In genomic region chr13:46382224-46382623, GRCh38 we compare ENCODE assay signal across 13 cellular contexts. TPM values are rescaled to one million over a fixed set of nuclear protein-coding genes. Genes with fewer than 3 reads are reported as not detected.
A peak's percentile ranks its signal among the peaks of the same experiment; 100 is the strongest.
DNase-seq lines count a peak whose midpoint lies in the region; ATAC-seq and TF ChIP-seq lines count a peak whose summit lies in the region.
"Had no signal": no experiment of that assay in that cellular context is flagged by ENCODE, and none has a peak within 500 bp of the region (broad histone marks: within the 10 kb centered on the region; RNA-seq: fewer than 3 reads in every experiment).

No MANE protein-coding gene starts in this region.

- H3K4me1 Mint-ChIP-seq in CD14-positive monocyte, result peaks cover 81% of the 10 kb centered on the region

- H3K27ac ChIP-seq in psoas muscle, result no peak overlapping the region

- peaks cover 0 to 35% (median 7%) of the 10 kb centered on the region in 3 donors for H3K27me3 ChIP-seq in psoas muscle (ENCODE audit: insufficient read depth in 3 of 3, low read length in 2 of 3)

- peaks cover 11 to 23% of the 10 kb centered on the region in 2 donors for H3K36me3 Mint-ChIP-seq in CD14-positive monocyte

- DNase-seq in CD14-positive monocyte (ENCODE audit: low spot score) (no peak), NOMO-1 treated with dmso at 0.1 percent for 144 hours (lab: John Stamatoyannopoulos, UW; ENCODE audit: unreplicated experiment) (peak; percentile 73), NCI-H446 treated with DMSO at 0.1 percent for 48 hours (lab: John Stamatoyannopoulos, UW) (no peak), occipital lobe (lab: John Stamatoyannopoulos, UW) (no peak), kidney glomerular epithelial cell (lab: John Stamatoyannopoulos, UW) (no peak), psoas muscle (no peak)
- DNase-seq: activated CD4-positive, alpha-beta T cell treated with anti-CD3 and anti-CD28 coated beads, Interleukin-2, amount 10 ng/mL, durations not matched to agents 24 days and 14 days; NK-92 treated with Interleukin-12 subunit alpha and Interleukin-12 subunit beta, amount 100 ng/mL, for 24 hours; stimulated activated naive CD4-positive, alpha-beta T cell had no signal

- 86 to 94% (median 86%) methylated on average over 3 of the region's 3 CpGs for WGBS in psoas muscle, 3 donors

- H3K9me3 ChIP-seq in psoas muscle, result no peaks in the 10 kb centered on the region

- peak; percentile 32 for ATAC-seq in GM19463 (IDR thresholded peaks at IDR 0.05; ENCODE audit: unreplicated experiment)
- ATAC-seq in HG03060 (IDR thresholded peaks at IDR 0.05; ENCODE audit: low read depth, unreplicated experiment), result peak; percentile 39
- no peak for ATAC-seq in psoas muscle
- ATAC-seq: left lobe of liver had no signal

- H3K4me1 ChIP-seq in psoas muscle, result no peaks in the 10 kb centered on the region

- TF ChIP-seq CTCF in CD14-positive monocyte (IDR thresholded peaks at IDR 0.05) (no peak), psoas muscle (IDR thresholded peaks at IDR 0.05) (no peak)

- H3K9me3 Mint-ChIP-seq in CD14-positive monocyte, result no peaks in the 10 kb centered on the region
- H3K9me3 Mint-ChIP-seq: activated CD4-positive, alpha-beta T cell treated with anti-CD3 and anti-CD28 coated beads, Interleukin-2, amount 10 ng/mL, durations not matched to agents 24 days and 14 days had no signal

- intact Hi-C loops in CD14-positive monocyte (cut with micrococcal nuclease), result no loop called here
- intact Hi-C loops in psoas muscle (cut with DNase I), result no loop called here

- H3K4me3 Mint-ChIP-seq in CD14-positive monocyte, result peak overlapping the region; percentile 1 to 47
- H3K4me3 Mint-ChIP-seq: activated CD4-positive, alpha-beta T cell treated with anti-CD3 and anti-CD28 coated beads, Interleukin-2, amount 10 ng/mL, durations not matched to agents 24 days and 14 days had no signal

- no peaks in the 10 kb centered on the region for H3K36me3 ChIP-seq in psoas muscle (ENCODE audit: insufficient read depth in 1 of 2, low read depth in 1 of 2)

- H3K27me3 Mint-ChIP-seq in CD14-positive monocyte (ENCODE audit: low read depth in 3 of 3), result peaks cover 8 to 20% (median 20%) of the 10 kb centered on the region in 3 donors

- H3K27ac Mint-ChIP-seq in CD14-positive monocyte, result peak overlapping the region; percentile 73 to 93 (median 88)
- H3K27ac Mint-ChIP-seq: activated CD4-positive, alpha-beta T cell treated with anti-CD3 and anti-CD28 coated beads, Interleukin-2, amount 10 ng/mL, durations not matched to agents 24 days and 14 days had no signal

- no peak overlapping the region for H3K4me3 ChIP-seq in psoas muscle

RNA-seq across cellular contexts. Expression of gene RUBCNL, which starts 4.8 kb away (rescaled TPM):
- 1 to 10 TPM; 1.5 to 2.8 TPM for polyA plus RNA-seq in CD14-positive monocyte
- 5.8 TPM for total RNA-seq in occipital lobe
- total RNA-seq in psoas muscle, result 1 to 10 TPM in 3 of 4 donors, under 1 TPM in 1; 0.76 to 1.1 (median 1.1) TPM
- under 1 TPM; 0.06 to 0.21 (median 0.09) TPM for polyA plus RNA-seq in psoas muscle
- polyA plus RNA-seq: AG04450 had no signal

Comparison
In these comparisons a context has a peak if more than half of its experiments do, and no peak if none do; other contexts are left out.
1. ATAC-seq: peak in GM19463 (single experiment) and HG03060 (single experiment); none in psoas muscle (0 of 4).